ENCODE assay signal across 39 cellular contexts in genomic region chr7:1283337-1283736, GRCh38. TPM values are rescaled to one million over a fixed set of nuclear protein-coding genes. Genes with fewer than 3 reads are reported as not detected.
"Had no signal": no experiment of that assay in that cellular context is flagged by ENCODE, and none has a peak within 500 bp of the region (broad histone marks: within the 10 kb centered on the region; RNA-seq: fewer than 3 reads in every experiment).

No MANE protein-coding gene starts in this region.

- H3K9me3 Mint-ChIP-seq: activated B cell treated with CpG ODN at 0.5 μM for 24 hours; activated CD4-positive, alpha-beta memory T cell treated with anti-CD3 and anti-CD28 coated beads for 36 hours; activated CD4-positive, alpha-beta T cell treated with anti-CD3 and anti-CD28 coated beads, Interleukin-2, amount 10 ng/mL, durations not matched to agents 24 days and 14 days; activated CD8-positive, alpha-beta T cell treated with anti-CD3 and anti-CD28 coated beads for 36 hours; activated T-helper 1 cell treated with anti-CD3 and anti-CD28 coated beads, Interleukin-12 subunit alpha, Interleukin-12 subunit beta, Interleukin-2, Interleukin-4 antibody, amounts not matched to agents 30 ng/mL and 10 ng/mL and 1 ng/mL, durations not matched to agents 14 hours and 24 hours and 36 hours had no signal

- DNase-seq: activated B cell treated with CpG ODN at 0.5 μM for 24 hours; activated CD4-positive, alpha-beta memory T cell treated with anti-CD3 and anti-CD28 coated beads for 36 hours; activated CD4-positive, alpha-beta T cell treated with anti-CD3 and anti-CD28 coated beads for 4 hours; activated CD4-positive, alpha-beta T cell treated with anti-CD3 and anti-CD28 coated beads, Interleukin-2, amount 10 ng/mL, durations not matched to agents 24 days and 14 days; activated CD4-positive, alpha-beta T cell treated with anti-CD3 and anti-CD28 coated beads, Interleukin-2, amount 50 U/mL, for 1 hour; activated CD4-positive, alpha-beta T cell treated with anti-CD3 and anti-CD28 coated beads, Interleukin-2, amount 50 U/mL, for 4 hours; activated CD4-positive, CD25-positive, alpha-beta regulatory T cell treated with anti-CD3 and anti-CD28 coated beads, Interleukin-2, amount 50 U/mL, for 72 hours; activated CD8-positive, alpha-beta memory T cell treated with anti-CD3 and anti-CD28 coated beads, Interleukin-2, amount 50 U/mL, for 4 hours; activated CD8-positive, alpha-beta T cell treated with anti-CD3 and anti-CD28 coated beads for 36 hours; activated effector memory CD4-positive, alpha-beta T cell treated with anti-CD3 and anti-CD28 coated beads, Interleukin-2, amount 50 U/mL, for 16 hours; activated gamma-delta T cell treated with Interleukin-2 at 50 U/mL for 16 hours; activated naive CD4-positive, alpha-beta T cell; activated naive CD4-positive, alpha-beta T cell treated with anti-CD3 and anti-CD28 coated beads for 36 hours; activated naive CD4-positive, alpha-beta T cell treated with anti-CD3 and anti-CD28 coated beads, Interleukin-2, amount 50 U/mL, for 16 hours; activated naive CD8-positive, alpha-beta T cell treated with anti-CD3 and anti-CD28 coated beads for 36 hours; activated T-cell treated with anti-CD3 and anti-CD28 coated beads for 4 hours; activated T-cell treated with anti-CD3 and anti-CD28 coated beads, Interleukin-2, amount 50 U/mL, for 1 hour; activated T-cell treated with anti-CD3 and anti-CD28 coated beads, Interleukin-2, amount 50 U/mL, for 4 hours; activated T-cell treated with anti-CD3 and anti-CD28 coated beads, Interleukin-2, amount 50 U/mL, for 72 hours; adrenal gland; amniotic stem cell; body of pancreas; brain microvascular endothelial cell; SW 1271; T-helper 1 cell; T-helper 2 cell; T-helper 9 cell had no signal

- H3K27ac Mint-ChIP-seq: activated B cell treated with CpG ODN at 0.5 μM for 24 hours; activated CD4-positive, alpha-beta memory T cell treated with anti-CD3 and anti-CD28 coated beads for 36 hours; activated CD4-positive, alpha-beta T cell treated with anti-CD3 and anti-CD28 coated beads, Interleukin-2, amount 10 ng/mL, durations not matched to agents 24 days and 14 days; activated CD8-positive, alpha-beta T cell treated with anti-CD3 and anti-CD28 coated beads for 36 hours; activated naive CD4-positive, alpha-beta T cell treated with anti-CD3 and anti-CD28 coated beads for 36 hours; activated naive CD4-positive, alpha-beta T cell treated with anti-CD3 and anti-CD28 coated beads, Interleukin-2, amount 50 U/mL, for 72 hours; activated naive CD8-positive, alpha-beta T cell treated with anti-CD3 and anti-CD28 coated beads for 36 hours; activated T-cell treated with anti-CD3 and anti-CD28 coated beads, Interleukin-2, amount 50 U/mL, for 72 hours; activated T-helper 1 cell treated with anti-CD3 and anti-CD28 coated beads, Interleukin-12 subunit alpha, Interleukin-12 subunit beta, Interleukin-2, Interleukin-4 antibody, amounts not matched to agents 30 ng/mL and 10 ng/mL and 1 ng/mL, durations not matched to agents 14 hours and 24 hours and 36 hours; activated T-helper 17 cell treated with anti-CD3 and anti-CD28 coated beads, Interleukin-2, amount 50 U/mL, for 72 hours; T-helper 1 cell treated with Interleukin-12 subunit alpha and Interleukin-12 subunit beta and Interleukin-4 antibody, amounts not matched to agents 30 μg/mL and 1 μg/mL, for 36 hours; T-helper 2 cell treated with Interferon-gamma antibody and Interleukin-4, amounts not matched to agents 5 μg/mL and 100 μg/mL, for 36 hours had no signal

- H3K9me3 ChIP-seq: adrenal gland, body of pancreas, breast epithelium had no signal

- FAIRE-seq: astrocyte, TTC549 had no signal

- H3K27ac ChIP-seq: adrenal gland, body of pancreas, brain microvascular endothelial cell, breast epithelium, VCaP had no signal

- H3K36me3 ChIP-seq: adrenal gland, brain microvascular endothelial cell, breast epithelium had no signal

- H3K4me1 Mint-ChIP-seq: activated B cell treated with CpG ODN at 0.5 μM for 24 hours; activated CD4-positive, alpha-beta T cell treated with anti-CD3 and anti-CD28 coated beads, Interleukin-2, amount 10 ng/mL, durations not matched to agents 24 days and 14 days; activated naive CD8-positive, alpha-beta T cell treated with anti-CD3 and anti-CD28 coated beads for 36 hours; activated T-helper 17 cell treated with anti-CD3 and anti-CD28 coated beads, Interleukin-2, amount 50 U/mL, for 72 hours had no signal

- H3K4me1 ChIP-seq: adrenal gland, body of pancreas, breast epithelium had no signal

- ATAC-seq: activated CD8-positive, alpha-beta T cell treated with anti-CD3 and anti-CD28 coated beads for 36 hours; activated naive CD4-positive, alpha-beta T cell treated with anti-CD3 and anti-CD28 coated beads, Interleukin-2, amount 50 U/mL, for 72 hours; activated T-cell treated with anti-CD3 and anti-CD28 coated beads, Interleukin-2, amount 50 U/mL, for 4 hours; activated T-cell treated with anti-CD3 and anti-CD28 coated beads, Interleukin-2, amount 50 U/mL, for 72 hours; activated T-helper 17 cell treated with anti-CD3 and anti-CD28 coated beads, Interleukin-2, amount 50 U/mL, for 72 hours; body of pancreas had no signal

- H3K4me3 ChIP-seq: adrenal gland, body of pancreas, breast epithelium had no signal

- H3K4me3 Mint-ChIP-seq: activated B cell treated with CpG ODN at 0.5 μM for 24 hours; activated CD4-positive, alpha-beta memory T cell treated with anti-CD3 and anti-CD28 coated beads for 36 hours; activated CD4-positive, alpha-beta T cell treated with anti-CD3 and anti-CD28 coated beads, Interleukin-2, amount 10 ng/mL, durations not matched to agents 24 days and 14 days; activated CD8-positive, alpha-beta T cell treated with anti-CD3 and anti-CD28 coated beads for 36 hours; activated naive CD4-positive, alpha-beta T cell treated with anti-CD3 and anti-CD28 coated beads for 36 hours; activated naive CD8-positive, alpha-beta T cell treated with anti-CD3 and anti-CD28 coated beads for 36 hours; activated T-cell treated with anti-CD3 and anti-CD28 coated beads, Interleukin-2, amount 50 U/mL, for 4 hours; activated T-cell treated with anti-CD3 and anti-CD28 coated beads, Interleukin-2, amount 50 U/mL, for 72 hours; activated T-helper 1 cell treated with anti-CD3 and anti-CD28 coated beads, Interleukin-12 subunit alpha, Interleukin-12 subunit beta, Interleukin-2, Interleukin-4 antibody, amounts not matched to agents 30 ng/mL and 10 ng/mL and 1 ng/mL, durations not matched to agents 14 hours and 24 hours and 36 hours; activated T-helper 17 cell treated with anti-CD3 and anti-CD28 coated beads, Interleukin-2, amount 50 U/mL, for 72 hours; T-helper 1 cell treated with Interleukin-12 subunit alpha and Interleukin-12 subunit beta and Interleukin-4 antibody, amounts not matched to agents 30 μg/mL and 1 μg/mL, for 36 hours; T-helper 2 cell treated with Interferon-gamma antibody and Interleukin-4, amounts not matched to agents 5 μg/mL and 100 μg/mL, for 36 hours had no signal

- H3K27me3 ChIP-seq: body of pancreas, brain microvascular endothelial cell had no signal

- H3K36me3 Mint-ChIP-seq: activated CD4-positive, alpha-beta memory T cell treated with anti-CD3 and anti-CD28 coated beads for 36 hours; activated naive CD4-positive, alpha-beta T cell treated with anti-CD3 and anti-CD28 coated beads, Interleukin-2, amount 50 U/mL, for 72 hours; activated naive CD8-positive, alpha-beta T cell treated with anti-CD3 and anti-CD28 coated beads for 36 hours had no signal

- H3K27me3 Mint-ChIP-seq: activated B cell treated with CpG ODN at 0.5 μM for 24 hours; activated CD4-positive, alpha-beta memory T cell treated with anti-CD3 and anti-CD28 coated beads for 36 hours; activated CD4-positive, alpha-beta T cell treated with anti-CD3 and anti-CD28 coated beads, Interleukin-2, amount 10 ng/mL, durations not matched to agents 24 days and 14 days; activated CD8-positive, alpha-beta T cell treated with anti-CD3 and anti-CD28 coated beads for 36 hours had no signal

RNA-seq across cellular contexts. Expression of gene UNCX, which starts 50.7 kb away (rescaled TPM):
- total RNA-seq: activated B cell treated with CpG ODN at 0.5 μM for 24 hours; activated CD4-positive, alpha-beta memory T cell treated with anti-CD3 and anti-CD28 coated beads for 36 hours; activated CD4-positive, alpha-beta T cell treated with anti-CD3 and anti-CD28 coated beads, Interleukin-2, amount 10 ng/mL, durations not matched to agents 24 days and 14 days; activated CD8-positive, alpha-beta memory T cell treated with anti-CD3 and anti-CD28 coated beads for 36 hours; activated CD8-positive, alpha-beta T cell treated with anti-CD3 and anti-CD28 coated beads for 36 hours; activated naive CD4-positive, alpha-beta T cell treated with anti-CD3 and anti-CD28 coated beads for 36 hours; activated naive CD4-positive, alpha-beta T cell treated with anti-CD3 and anti-CD28 coated beads, Interleukin-2, amount 50 U/mL, for 72 hours; activated naive CD8-positive, alpha-beta T cell treated with anti-CD3 and anti-CD28 coated beads for 36 hours; activated T-cell treated with anti-CD3 and anti-CD28 coated beads, Interleukin-2, amount 50 U/mL, for 4 hours; activated T-cell treated with anti-CD3 and anti-CD28 coated beads, Interleukin-2, amount 50 U/mL, for 72 hours; activated T-helper 1 cell treated with anti-CD3 and anti-CD28 coated beads, Interleukin-12 subunit alpha, Interleukin-12 subunit beta, Interleukin-2, Interleukin-4 antibody, amounts not matched to agents 30 ng/mL and 10 ng/mL and 1 ng/mL, durations not matched to agents 14 hours and 24 hours and 36 hours; activated T-helper 17 cell treated with anti-CD3 and anti-CD28 coated beads, Interleukin-2, amount 50 U/mL, for 72 hours; adrenal gland; aorta; astrocyte; body of pancreas; breast epithelium; cardiac septum had no signal
- polyA plus RNA-seq: adrenal gland, aorta had no signal
